Comparison of ENCODE assay signal across 23 cellular contexts in the genomic region with DNA sequence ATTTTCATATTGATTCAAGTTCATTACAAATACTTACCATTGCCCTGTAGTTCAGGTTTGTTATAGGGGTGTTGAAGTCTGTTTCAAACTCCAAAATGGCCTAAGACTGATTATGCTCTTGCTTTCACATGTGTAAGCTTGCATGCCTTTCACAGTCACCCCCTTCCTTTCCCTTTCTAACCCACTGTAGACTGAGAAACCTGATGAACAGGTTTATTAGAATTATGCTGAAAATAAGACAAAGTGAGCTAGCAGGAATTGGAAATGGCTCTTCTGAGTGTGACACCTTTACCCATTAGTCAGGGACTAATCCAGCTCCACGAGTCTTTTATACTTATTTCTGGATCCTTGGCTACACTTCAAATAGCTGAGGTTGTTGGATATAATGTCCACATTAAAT.
"Had no signal": no experiment of that assay in that cellular context is flagged by ENCODE, and none has a peak within 500 bp of the region (broad histone marks: within the 10 kb centered on the region; RNA-seq: fewer than 3 reads in every experiment).

No MANE protein-coding gene starts in this region.

- H3K27me3 ChIP-seq: hepatocyte, thyroid gland had no signal

- H3K4me1 ChIP-seq: lower lobe of right lung, parathyroid adenoma, thyroid gland had no signal

- H3K4me3 ChIP-seq: hepatocyte, lower lobe of right lung, thyroid gland had no signal

- FAIRE-seq: astrocyte had no signal

- H3K27ac ChIP-seq: hepatocyte, lower lobe of right lung, parathyroid adenoma, thyroid gland had no signal

- H3K4me1 Mint-ChIP-seq: nephron had no signal

- ATAC-seq: activated CD8-positive, alpha-beta T cell treated with anti-CD3 and anti-CD28 coated beads, Interleukin-2, amount 10 ng/mL, durations not matched to agents 7 days and 5 days; left colon; lower lobe of right lung had no signal

- H3K27me3 Mint-ChIP-seq: activated naive CD4-positive, alpha-beta T cell treated with anti-CD3 and anti-CD28 coated beads, Interleukin-2, amount 50 U/mL, for 24 hours; activated T-cell treated with anti-CD3 and anti-CD28 coated beads, Interleukin-2, amount 50 U/mL, for 24 hours; dendritic cell treated with granulocyte-macrophage colony-stimulating factor and Interleukin-4, amounts not matched to agents 40 ng/mL and 50 ng/mL, for 4 days had no signal

- H3K9me3 Mint-ChIP-seq: activated naive CD4-positive, alpha-beta T cell treated with anti-CD3 and anti-CD28 coated beads, Interleukin-2, amount 50 U/mL, for 24 hours; activated T-cell treated with anti-CD3 and anti-CD28 coated beads, Interleukin-2, amount 50 U/mL, for 24 hours; dendritic cell treated with granulocyte-macrophage colony-stimulating factor and Interleukin-4, amounts not matched to agents 40 ng/mL and 50 ng/mL, for 4 days; nephron had no signal

- H3K4me3 Mint-ChIP-seq: activated CD8-positive, alpha-beta T cell treated with anti-CD3 and anti-CD28 coated beads, Interleukin-2, amount 10 ng/mL, durations not matched to agents 7 days and 5 days; activated naive CD4-positive, alpha-beta T cell treated with anti-CD3 and anti-CD28 coated beads, Interleukin-2, amount 50 U/mL, for 24 hours; activated T-cell treated with anti-CD3 and anti-CD28 coated beads, Interleukin-2, amount 50 U/mL, for 24 hours; dendritic cell treated with granulocyte-macrophage colony-stimulating factor and Interleukin-4, amounts not matched to agents 40 ng/mL and 50 ng/mL, for 4 days; nephron had no signal

- DNase-seq: activated CD4-positive, alpha-beta T cell treated with anti-CD3 and anti-CD28 coated beads for 48 hours; activated CD4-positive, CD25-positive, alpha-beta regulatory T cell; activated CD8-positive, alpha-beta T cell treated with anti-CD3 and anti-CD28 coated beads, Interleukin-2, amount 10 ng/mL, durations not matched to agents 7 days and 5 days; activated effector memory CD4-positive, alpha-beta T cell treated with Interleukin-2 at 50 U/mL for 16 hours; activated T-cell treated with anti-CD3 and anti-CD28 coated beads, Interleukin-2, amount 50 U/mL, for 24 hours; effector CD8-positive, alpha-beta T cell; foreskin fibroblast; islet precursor cell; left colon; lower lobe of right lung; retina; stimulated activated CD4-positive, alpha-beta T cell treated with anti-CD3 and anti-CD28 coated beads, Interleukin-12 subunit alpha, Interleukin-12 subunit beta, amount 100 ng/mL, for 4 hours; stimulated activated CD4-positive, alpha-beta T cell treated with anti-CD3 and anti-CD28 coated beads, Interleukin-1b, Interleukin-23, amount 100 ng/mL, for 48 hours; stimulated activated naive CD4-positive, alpha-beta T cell treated with Interleukin-2 at 50 U/mL for 16 hours; T-helper 1 cell; T1000; thyroid gland had no signal

- H3K9me3 ChIP-seq: lower lobe of right lung, thyroid gland had no signal

- H3K27ac Mint-ChIP-seq: activated CD8-positive, alpha-beta T cell treated with anti-CD3 and anti-CD28 coated beads, Interleukin-2, amount 10 ng/mL, durations not matched to agents 7 days and 5 days; activated T-cell treated with anti-CD3 and anti-CD28 coated beads, Interleukin-2, amount 50 U/mL, for 24 hours; dendritic cell treated with granulocyte-macrophage colony-stimulating factor and Interleukin-4, amounts not matched to agents 40 ng/mL and 50 ng/mL, for 4 days; nephron had no signal
